ENCODE assay signal across 10 cellular contexts in the genomic region with DNA sequence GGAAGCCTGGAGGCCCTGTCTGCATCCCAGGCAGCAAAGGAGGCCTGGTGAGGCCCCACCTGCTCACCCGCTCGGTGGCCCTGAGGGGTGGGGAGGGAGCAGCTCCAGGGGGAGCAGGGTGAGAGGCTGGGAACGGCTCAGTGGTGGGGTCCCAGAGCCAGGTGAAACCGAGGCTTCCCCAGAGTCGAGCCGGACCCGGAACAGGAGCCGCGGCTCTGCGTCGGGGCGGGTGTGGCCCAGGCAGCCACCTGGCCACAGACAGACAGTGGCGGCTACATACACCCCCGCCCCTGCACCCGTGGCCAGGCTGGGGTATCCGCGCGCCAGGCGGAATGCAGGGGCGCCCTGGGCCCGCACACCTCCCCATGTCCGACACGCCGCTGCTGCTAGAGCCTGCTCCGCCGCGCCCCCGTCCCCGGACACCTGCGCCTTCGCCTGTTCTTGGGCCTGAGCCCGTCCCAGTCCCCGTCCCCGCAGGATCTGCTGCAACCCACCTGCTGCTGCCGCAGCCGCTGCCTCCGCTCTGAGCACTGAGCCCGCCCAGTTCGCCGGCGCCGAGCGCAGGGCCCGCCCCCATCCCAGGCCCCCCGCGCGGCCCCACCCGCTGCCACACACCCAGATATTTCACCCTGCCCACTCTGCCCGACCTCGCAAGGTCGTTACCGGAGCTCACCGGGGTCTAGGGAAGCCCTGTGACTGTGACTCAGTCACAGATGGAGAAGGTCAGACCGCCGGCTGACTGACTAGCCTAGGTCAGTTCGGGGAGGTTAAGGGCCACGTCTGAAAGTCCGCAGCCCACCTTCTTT. TPM values are rescaled to one million over a fixed set of nuclear protein-coding genes. Genes with fewer than 3 reads are reported as not detected.
DNase-seq lines count a peak whose midpoint lies in the region; ATAC-seq lines count a peak whose summit lies in the region.
"Had no signal": no experiment of that assay in that cellular context is flagged by ENCODE, and none has a peak within 500 bp of the region (broad histone marks: within the 10 kb centered on the region; RNA-seq: fewer than 3 reads in every experiment).

A gene with protein sequence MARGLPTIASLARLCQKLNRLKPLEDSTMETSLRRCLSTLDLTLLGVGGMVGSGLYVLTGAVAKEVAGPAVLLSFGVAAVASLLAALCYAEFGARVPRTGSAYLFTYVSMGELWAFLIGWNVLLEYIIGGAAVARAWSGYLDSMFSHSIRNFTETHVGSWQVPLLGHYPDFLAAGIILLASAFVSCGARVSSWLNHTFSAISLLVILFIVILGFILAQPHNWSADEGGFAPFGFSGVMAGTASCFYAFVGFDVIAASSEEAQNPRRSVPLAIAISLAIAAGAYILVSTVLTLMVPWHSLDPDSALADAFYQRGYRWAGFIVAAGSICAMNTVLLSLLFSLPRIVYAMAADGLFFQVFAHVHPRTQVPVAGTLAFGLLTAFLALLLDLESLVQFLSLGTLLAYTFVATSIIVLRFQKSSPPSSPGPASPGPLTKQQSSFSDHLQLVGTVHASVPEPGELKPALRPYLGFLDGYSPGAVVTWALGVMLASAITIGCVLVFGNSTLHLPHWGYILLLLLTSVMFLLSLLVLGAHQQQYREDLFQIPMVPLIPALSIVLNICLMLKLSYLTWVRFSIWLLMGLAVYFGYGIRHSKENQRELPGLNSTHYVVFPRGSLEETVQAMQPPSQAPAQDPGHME (minus strand): TSS at position 525 of the 806 bp plus-strand sequence. CDS start 749 bp downstream, outside the sequence.

- H3K36me3 Mint-ChIP-seq in naive thymus-derived CD8-positive, alpha-beta T cell = no peaks in the 10 kb centered on the region

- H3K27me3 Mint-ChIP-seq in naive thymus-derived CD8-positive, alpha-beta T cell = peaks cover 0 to 22% (median 11%) of the 10 kb centered on the region in 5 donors

- ATAC-seq in naive thymus-derived CD8-positive, alpha-beta T cell = peak; percentile 92 to 95
- ATAC-seq in GM18517 (IDR thresholded peaks at IDR 0.05; ENCODE audit: unreplicated experiment) (no peak), HG03457 (IDR thresholded peaks at IDR 0.05; ENCODE audit: unreplicated experiment) (no peak), GM21619 (IDR thresholded peaks at IDR 0.05; ENCODE audit: unreplicated experiment) (no peak)
- ATAC-seq: HCT116 had no signal

- WGBS in esophagus, 2 donors = 7 to 8% methylated on average over 40 to 58 of the region's 58 CpGs

- H3K27ac Mint-ChIP-seq in naive thymus-derived CD8-positive, alpha-beta T cell = peak within 1 kb of the TSS in 5 of 10 donors; percentile 12 to 47 (median 37)

- peaks cover 0 to 30% (median 13%) of the 10 kb centered on the region in 4 donors for H3K4me1 Mint-ChIP-seq in naive thymus-derived CD8-positive, alpha-beta T cell

- H3K4me3 Mint-ChIP-seq in naive thymus-derived CD8-positive, alpha-beta T cell = peak within 1 kb of the TSS; percentile 50 to 82 (median 72)

- H3K36me3 ChIP-seq in esophagus (ENCODE audit: control insufficient read depth in 2 of 2, insufficient read depth in 2 of 2, low read length in 1 of 2) = no peaks in the 10 kb centered on the region

- no peaks in the 10 kb centered on the region for H3K27me3 ChIP-seq in esophagus (ENCODE audit: control insufficient read depth in 1 of 2, insufficient read depth in 2 of 2, low read length in 2 of 2)

- H3K27ac ChIP-seq in esophagus (ENCODE audit: low read depth in 2 of 2, low read length in 1 of 2) = no peak within 1 kb of the TSS

- no peaks in the 10 kb centered on the region for H3K9me3 Mint-ChIP-seq in naive thymus-derived CD8-positive, alpha-beta T cell

- DNase-seq in Ammon's horn (ENCODE audit: low spot score) (peak; percentile 44), NCI-H2227 treated with DMSO at 0.1 percent for 48 hours (lab: John Stamatoyannopoulos, UW) (peak; percentile 32), LoVo (ENCODE audit: low spot score) (no peak)
- DNase-seq in naive thymus-derived CD8-positive, alpha-beta T cell = peak in 6 of 10 donors; percentile 9 to 63 (median 37)
- DNase-seq: central memory CD4-positive, alpha-beta T cell had no signal

- peaks cover 3 to 16% of the 10 kb centered on the region in 2 donors for H3K4me1 ChIP-seq in esophagus (ENCODE audit: control insufficient read depth in 2 of 2, insufficient read depth in 2 of 2, low read length in 1 of 2)

- peak within 1 kb of the TSS; percentile 36 for H3K4me3 ChIP-seq in esophagus (ENCODE audit: low read depth in 1 of 2, low read length in 2 of 2)

- H3K9me3 ChIP-seq in esophagus (ENCODE audit: control insufficient read depth in 2 of 2, insufficient read depth in 1 of 2, low read depth in 1 of 2, low read length in 1 of 2) = no peaks in the 10 kb centered on the region

- POLR2A ChIA-PET in naive thymus-derived CD8-positive, alpha-beta T cell (lab: Charles Lee) = interaction anchor here (0.6 to 0.9 kb wide), 2 partner anchors 30 to 132 kb away, joined by 4 read pairs; a partner anchor contains a TSS

RNA-seq across cellular contexts. Expression of the gene that starts here (rescaled TPM):
- polyA plus RNA-seq in esophagus = 1 to 10 TPM; 4.0 to 4.5 TPM
- 1 to 10 TPM in 1 of 2 experiments, under 1 TPM in 1; 0.69 to 1.3 TPM for total RNA-seq in naive thymus-derived CD8-positive, alpha-beta T cell
- 1 to 10 TPM in 2 of 3 donors, under 1 TPM in 1; 0.99 to 1.4 (median 1.2) TPM for polyA plus RNA-seq in naive thymus-derived CD8-positive, alpha-beta T cell

Comparison
In these comparisons a context has a peak if more than half of its experiments do, and no peak if none do; other contexts are left out.
1. ATAC-seq: peak in naive thymus-derived CD8-positive, alpha-beta T cell (2 of 2); none in GM18517 (single experiment), HG03457 (single experiment) and GM21619 (single experiment).